21 cellular contexts compared by ENCODE assay signal in genomic region chr13:49124693-49125304, GRCh38.
A peak's percentile ranks its signal among the peaks of the same experiment; 100 is the strongest.
DNase-seq lines count a peak whose midpoint lies in the region; ATAC-seq and TF ChIP-seq lines count a peak whose summit lies in the region.
"Had no signal": no experiment of that assay in that cellular context is flagged by ENCODE, and none has a peak within 500 bp of the region (broad histone marks: within the 10 kb centered on the region; RNA-seq: fewer than 3 reads in every experiment).

No MANE protein-coding gene starts in this region.

- CTCF ChIA-PET in naive thymus-derived CD4-positive, alpha-beta T cell (lab: Charles Lee): no interaction called here

- POLR2A ChIA-PET in naive thymus-derived CD4-positive, alpha-beta T cell (lab: Charles Lee): no interaction called here

- intact Hi-C loops in naive thymus-derived CD4-positive, alpha-beta T cell (cut with micrococcal nuclease): loop anchor here in 1 of 2 donors (2.0 kb wide), 1 partner anchor 14 kb away; no protein-coding TSS in a partner anchor
- intact Hi-C loops in uterus (cut with DNase I; ENCODE audit: low total_unique reads): no loop called here
- intact Hi-C loops in prostate gland (cut with DNase I): no loop called here
- intact Hi-C loops in gastrocnemius medialis (cut with DNase I; ENCODE audit: low total_unique reads): no loop called here

- ATAC-seq in effector memory CD8-positive, alpha-beta T cell (replicated peaks): no peak
- no peak for ATAC-seq in naive thymus-derived CD4-positive, alpha-beta T cell
- no peak for ATAC-seq in HG02840 (IDR thresholded peaks at IDR 0.05; ENCODE audit: low FRiP score, unreplicated experiment)
- no peak for ATAC-seq in gastrocnemius medialis
- ATAC-seq: A549, gastroesophageal sphincter, left ventricle myocardium superior, right cardiac atrium had no signal

- WGBS in prostate gland: 25% methylated on average over 5 of the region's 5 CpGs

- no peaks in the 10 kb centered on the region for H3K27me3 ChIP-seq in naive thymus-derived CD4-positive, alpha-beta T cell (ENCODE audit: control insufficient read depth in 2 of 2, insufficient read depth in 2 of 2, low read length in 2 of 2)
- H3K27me3 ChIP-seq in uterus (no peaks in the 10 kb centered on the region), prostate gland (replicated peaks; ENCODE audit: insufficient read depth) (no peaks in the 10 kb centered on the region), gastrocnemius medialis (no peaks in the 10 kb centered on the region)
- H3K27me3 ChIP-seq: gastroesophageal sphincter, stomach had no signal

- TF ChIP-seq POLR2A in uterus (IDR thresholded peaks at IDR 0.05) (no peak), prostate gland (IDR thresholded peaks at IDR 0.05) (no peak), gastrocnemius medialis (IDR thresholded peaks at IDR 0.05) (no peak)

- no peaks in the 10 kb centered on the region for H3K9me3 ChIP-seq in naive thymus-derived CD4-positive, alpha-beta T cell (ENCODE audit: control insufficient read depth in 2 of 3, low read length in 3 of 3)
- H3K9me3 ChIP-seq in uterus (no peaks in the 10 kb centered on the region), prostate gland (no peaks in the 10 kb centered on the region), gastrocnemius medialis (no peaks in the 10 kb centered on the region)
- H3K9me3 ChIP-seq: A549, gastroesophageal sphincter, HAP-1, stomach had no signal

- peaks cover 0 to 11% of the 10 kb centered on the region in 2 donors for H3K4me1 ChIP-seq in naive thymus-derived CD4-positive, alpha-beta T cell (ENCODE audit: control insufficient read depth in 2 of 2, insufficient read depth in 2 of 2, low read length in 2 of 2)
- H3K4me1 ChIP-seq in uterus (peaks cover 0 to 2% of the 10 kb centered on the region in 2 donors), prostate gland (replicated peaks) (no peaks in the 10 kb centered on the region), gastrocnemius medialis (peaks cover 7 to 13% of the 10 kb centered on the region in 2 donors)
- H3K4me1 ChIP-seq: A549, HAP-1 had no signal

- H3K27me3 Mint-ChIP-seq in activated naive CD8-positive, alpha-beta T cell: no peaks in the 10 kb centered on the region
- H3K27me3 Mint-ChIP-seq in activated naive CD8-positive, alpha-beta T cell treated with anti-CD3 and anti-CD28 coated beads for 36 hours: no peaks in the 10 kb centered on the region
- no peaks in the 10 kb centered on the region for H3K27me3 Mint-ChIP-seq in effector memory CD8-positive, alpha-beta T cell
- no peaks in the 10 kb centered on the region for H3K27me3 Mint-ChIP-seq in naive thymus-derived CD4-positive, alpha-beta T cell
- H3K27me3 Mint-ChIP-seq: activated CD4-positive, alpha-beta memory T cell treated with anti-CD3 and anti-CD28 coated beads for 36 hours had no signal

- H3K9me3 Mint-ChIP-seq in activated naive CD8-positive, alpha-beta T cell (ENCODE audit: low read depth): no peaks in the 10 kb centered on the region
- H3K9me3 Mint-ChIP-seq in activated naive CD8-positive, alpha-beta T cell treated with anti-CD3 and anti-CD28 coated beads for 36 hours: peaks cover 22% of the 10 kb centered on the region
- no peaks in the 10 kb centered on the region for H3K9me3 Mint-ChIP-seq in effector memory CD8-positive, alpha-beta T cell
- peaks cover 0 to 18% (median under 1%) of the 10 kb centered on the region in 11 donors for H3K9me3 Mint-ChIP-seq in naive thymus-derived CD4-positive, alpha-beta T cell
- H3K9me3 Mint-ChIP-seq: activated CD4-positive, alpha-beta memory T cell treated with anti-CD3 and anti-CD28 coated beads for 36 hours had no signal

- no peak overlapping the region for H3K27ac ChIP-seq in naive thymus-derived CD4-positive, alpha-beta T cell (ENCODE audit: low read depth, low read length)
- H3K27ac ChIP-seq in uterus (peak overlapping the region; percentile 12 to 31), prostate gland (no peak overlapping the region), gastrocnemius medialis (peak overlapping the region in 1 of 4 donors; percentile 3)
- H3K27ac ChIP-seq: A549, gastroesophageal sphincter had no signal

- no peak for TF ChIP-seq CTCF in uterus (IDR thresholded peaks at IDR 0.05)
- no peak for TF ChIP-seq CTCF in prostate gland (IDR thresholded peaks at IDR 0.05)
- TF ChIP-seq CTCF in gastrocnemius medialis (IDR thresholded peaks at IDR 0.05 in 4 of 5, conservative IDR thresholded peaks at IDR 0.05 in 1 of 5): no peak

- H3K4me1 Mint-ChIP-seq in activated naive CD8-positive, alpha-beta T cell (ENCODE audit: low read depth): peaks cover 48% of the 10 kb centered on the region
- H3K4me1 Mint-ChIP-seq in activated naive CD8-positive, alpha-beta T cell treated with anti-CD3 and anti-CD28 coated beads for 36 hours: peaks cover 28% of the 10 kb centered on the region
- H3K4me1 Mint-ChIP-seq in effector memory CD8-positive, alpha-beta T cell (ENCODE audit: low read depth in 2 of 2): peaks cover 22 to 41% of the 10 kb centered on the region in 2 donors
- peaks cover 14 to 58% (median 29%) of the 10 kb centered on the region in 7 donors for H3K4me1 Mint-ChIP-seq in naive thymus-derived CD4-positive, alpha-beta T cell

- H3K36me3 ChIP-seq in naive thymus-derived CD4-positive, alpha-beta T cell (ENCODE audit: control insufficient read depth in 2 of 3, insufficient read depth in 3 of 3, low read length in 3 of 3): no peaks in the 10 kb centered on the region
- H3K36me3 ChIP-seq in uterus (no peaks in the 10 kb centered on the region), prostate gland (no peaks in the 10 kb centered on the region), gastrocnemius medialis (no peaks in the 10 kb centered on the region)

- peak overlapping the region; percentile 80 for H3K27ac Mint-ChIP-seq in activated naive CD8-positive, alpha-beta T cell
- no peak overlapping the region for H3K27ac Mint-ChIP-seq in activated naive CD8-positive, alpha-beta T cell treated with anti-CD3 and anti-CD28 coated beads for 36 hours
- peak overlapping the region; percentile 3 to 76 for H3K27ac Mint-ChIP-seq in effector memory CD8-positive, alpha-beta T cell
- H3K27ac Mint-ChIP-seq in naive thymus-derived CD4-positive, alpha-beta T cell: peak overlapping the region in 8 of 9 donors; percentile 43 to 74 (median 56)
- H3K27ac Mint-ChIP-seq: activated CD4-positive, alpha-beta memory T cell treated with anti-CD3 and anti-CD28 coated beads for 36 hours; activated T-helper 2 cell treated with anti-CD3 and anti-CD28 coated beads, Interferon-gamma antibody, Interleukin-2, Interleukin-4, amounts not matched to agents 10 μg/mL and 5 μg/mL and 100 μg/mL, durations not matched to agents 14 hours and 24 hours and 36 hours had no signal

- H3K4me3 Mint-ChIP-seq in activated naive CD8-positive, alpha-beta T cell: no peak overlapping the region
- no peak overlapping the region for H3K4me3 Mint-ChIP-seq in activated naive CD8-positive, alpha-beta T cell treated with anti-CD3 and anti-CD28 coated beads for 36 hours
- no peak overlapping the region for H3K4me3 Mint-ChIP-seq in effector memory CD8-positive, alpha-beta T cell
- H3K4me3 Mint-ChIP-seq in naive thymus-derived CD4-positive, alpha-beta T cell: peak overlapping the region in 3 of 10 donors; percentile 4 to 25 (median 5)
- H3K4me3 Mint-ChIP-seq: activated CD4-positive, alpha-beta memory T cell treated with anti-CD3 and anti-CD28 coated beads for 36 hours had no signal

- H3K4me3 ChIP-seq in naive thymus-derived CD4-positive, alpha-beta T cell (ENCODE audit: low read length): no peak overlapping the region
- no peak overlapping the region for H3K4me3 ChIP-seq in uterus
- H3K4me3 ChIP-seq in prostate gland: no peak overlapping the region
- no peak overlapping the region for H3K4me3 ChIP-seq in gastrocnemius medialis
- H3K4me3 ChIP-seq: A549, gastroesophageal sphincter, HAP-1, stomach had no signal

- in situ Hi-C loops in gastrocnemius medialis (cut with MboI; ENCODE audit: low sequenced_read_pairs in 4 of 4): loop anchor here in 1 of 4 donors (25.0 kb wide), 1 partner anchor 313 kb away; the partner anchor contains the start of genes CAB39L and SETDB2

- peaks cover 8% of the 10 kb centered on the region for H3K36me3 Mint-ChIP-seq in activated naive CD8-positive, alpha-beta T cell
- peaks cover 48% of the 10 kb centered on the region for H3K36me3 Mint-ChIP-seq in activated naive CD8-positive, alpha-beta T cell treated with anti-CD3 and anti-CD28 coated beads for 36 hours
- H3K36me3 Mint-ChIP-seq in effector memory CD8-positive, alpha-beta T cell (ENCODE audit: insufficient read depth): no peaks in the 10 kb centered on the region
- H3K36me3 Mint-ChIP-seq in naive thymus-derived CD4-positive, alpha-beta T cell: peaks cover under 1 to 32% (median 17%) of the 10 kb centered on the region in 5 donors

- DNase-seq in activated naive CD8-positive, alpha-beta T cell treated with anti-CD3 and anti-CD28 coated beads for 36 hours: no peak
- no peak for DNase-seq in effector memory CD8-positive, alpha-beta T cell
- no peak for DNase-seq in naive thymus-derived CD4-positive, alpha-beta T cell
- DNase-seq in uterus (no peak), prostate gland (ENCODE audit: low spot score) (no peak), gastrocnemius medialis (no peak)
- DNase-seq: activated CD4-positive, alpha-beta memory T cell treated with anti-CD3 and anti-CD28 coated beads for 36 hours; aorta; C1 segment of cervical spinal cord; DMS79 treated with DMSO at 0.1 percent for 48 hours; left ventricle myocardium superior; NCI-H1436; right cardiac atrium; stimulated activated CD4-positive, alpha-beta T cell treated with anti-CD3 and anti-CD28 coated beads, Interleukin-1b, Interleukin-23, amount 100 ng/mL, for 48 hours; stomach had no signal

Comparison
In these comparisons a context has a peak if more than half of its experiments do, and no peak if none do; other contexts are left out.
1. H3K27ac ChIP-seq: peak in uterus (2 of 2); none in naive thymus-derived CD4-positive, alpha-beta T cell (single experiment) and prostate gland (0 of 2).